In the genomic region with DNA sequence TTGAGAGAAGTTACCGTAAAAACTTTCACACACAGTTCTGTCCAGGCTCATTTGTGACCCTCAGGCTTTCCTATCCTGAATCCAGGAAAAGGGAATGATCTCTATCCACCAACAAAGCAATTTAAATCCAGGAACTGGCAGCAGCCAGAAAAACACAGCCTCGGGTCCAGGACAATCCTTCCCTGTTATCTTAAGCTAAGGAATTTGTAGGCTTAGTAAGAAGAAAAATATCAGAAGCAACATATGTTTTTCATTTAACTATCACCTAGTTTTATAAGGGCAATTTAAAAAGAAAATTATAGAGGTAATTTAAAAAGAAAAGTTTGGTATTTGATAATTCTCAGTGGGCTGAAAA, we compare ENCODE assay signal across 13 cellular contexts. TPM values are rescaled to one million over a fixed set of nuclear protein-coding genes. Genes with fewer than 3 reads are reported as not detected.
DNase-seq lines count a peak whose midpoint lies in the region; ATAC-seq and TF ChIP-seq lines count a peak whose summit lies in the region.
"Had no signal": no experiment of that assay in that cellular context is flagged by ENCODE, and none has a peak within 500 bp of the region (broad histone marks: within the 10 kb centered on the region; RNA-seq: fewer than 3 reads in every experiment).

No MANE protein-coding gene starts in this region.

- DNase-seq in AG10803 (ENCODE audit: low read depth) = peak; percentile 51
- no peak for DNase-seq in activated B cell treated with CpG ODN at 0.5 μM for 24 hours
- DNase-seq in fibroblast of mammary gland (ENCODE audit: low read depth) = peak; percentile 48
- no peak for DNase-seq in naive thymus-derived CD4-positive, alpha-beta T cell
- no peak for DNase-seq in foreskin keratinocyte
- DNase-seq in effector CD4-positive, alpha-beta T cell = no peak
- no peak for DNase-seq in NCI-H1092 treated with DMSO at 0.1 percent for 48 hours (lab: John Stamatoyannopoulos, UW)
- DNase-seq in upper lobe of right lung = no peak
- DNase-seq: activated CD4-positive, alpha-beta T cell treated with anti-CD3 and anti-CD28 coated beads, Interleukin-2, amount 10 ng/mL, durations not matched to agents 24 days and 14 days; foreskin melanocyte; NCI-H2081 treated with DMSO at 0.1 percent for 48 hours; stimulated activated CD4-positive, alpha-beta T cell treated with anti-CD3 and anti-CD28 coated beads, Interleukin-2, amount 100 ng/mL, for 24 hours had no signal

- CTCF ChIA-PET in activated B cell treated with CpG ODN at 0.5 μM for 24 hours (lab: Charles Lee) = interaction anchor here (0.6 to 1.5 kb wide), 3 partner anchors 66 to 141 kb away, joined by 3 read pairs; no protein-coding TSS in a partner anchor
- CTCF ChIA-PET in naive thymus-derived CD4-positive, alpha-beta T cell (lab: Charles Lee) = no interaction called here

- POLR2A ChIA-PET in activated B cell treated with CpG ODN at 0.5 μM for 24 hours (lab: Charles Lee) = interaction anchor here (0.6 to 4.2 kb wide), 2 partner anchors 70 to 186 kb away, joined by 4 to 48 read pairs; no protein-coding TSS in a partner anchor
- POLR2A ChIA-PET in naive thymus-derived CD4-positive, alpha-beta T cell (lab: Charles Lee) = no interaction called here

- no peaks in the 10 kb centered on the region for H3K9me3 Mint-ChIP-seq in activated B cell treated with CpG ODN at 0.5 μM for 24 hours
- H3K9me3 Mint-ChIP-seq in naive thymus-derived CD4-positive, alpha-beta T cell = peaks cover 0 to 4% (median 0%) of the 10 kb centered on the region in 11 donors
- H3K9me3 Mint-ChIP-seq: activated CD4-positive, alpha-beta T cell treated with anti-CD3 and anti-CD28 coated beads, Interleukin-2, amount 10 ng/mL, durations not matched to agents 24 days and 14 days had no signal

- intact Hi-C loops in activated B cell treated with CpG ODN at 0.5 μM for 24 hours (cut with micrococcal nuclease) = loop anchor here (2.0 to 5.0 kb wide), 3 partner anchors 67 to 189 kb away; no protein-coding TSS in a partner anchor
- intact Hi-C loops in naive thymus-derived CD4-positive, alpha-beta T cell (cut with micrococcal nuclease) = loop anchor here in 1 of 2 donors (2.0 kb wide), 1 partner anchor 67 kb away; no protein-coding TSS in a partner anchor
- intact Hi-C loops in upper lobe of right lung (cut with DNase I) = no loop called here

- H3K27ac ChIP-seq in naive thymus-derived CD4-positive, alpha-beta T cell (ENCODE audit: low read depth, low read length) = no peak overlapping the region
- H3K27ac ChIP-seq in foreskin keratinocyte (no peak overlapping the region), upper lobe of right lung (no peak overlapping the region)

- no peak overlapping the region for H3K4me3 ChIP-seq in AG10803 (ENCODE audit: low read length)
- no peak overlapping the region for H3K4me3 ChIP-seq in fibroblast of mammary gland (ENCODE audit: control insufficient read depth, low read depth, low read length)
- H3K4me3 ChIP-seq in naive thymus-derived CD4-positive, alpha-beta T cell (ENCODE audit: low read length) = no peak overlapping the region
- no peak overlapping the region for H3K4me3 ChIP-seq in upper lobe of right lung

- peaks cover 31% of the 10 kb centered on the region for H3K4me1 Mint-ChIP-seq in activated B cell treated with CpG ODN at 0.5 μM for 24 hours
- H3K4me1 Mint-ChIP-seq in naive thymus-derived CD4-positive, alpha-beta T cell = peaks cover 9 to 47% (median 40%) of the 10 kb centered on the region in 7 donors

- H3K27me3 ChIP-seq in naive thymus-derived CD4-positive, alpha-beta T cell (ENCODE audit: control insufficient read depth in 2 of 2, insufficient read depth in 2 of 2, low read length in 2 of 2) = no peaks in the 10 kb centered on the region
- H3K27me3 ChIP-seq in foreskin keratinocyte = no peaks in the 10 kb centered on the region
- H3K27me3 ChIP-seq in upper lobe of right lung = no peaks in the 10 kb centered on the region

- no peak overlapping the region for H3K4me3 Mint-ChIP-seq in activated B cell treated with CpG ODN at 0.5 μM for 24 hours
- no peak overlapping the region for H3K4me3 Mint-ChIP-seq in naive thymus-derived CD4-positive, alpha-beta T cell
- H3K4me3 Mint-ChIP-seq: activated CD4-positive, alpha-beta T cell treated with anti-CD3 and anti-CD28 coated beads, Interleukin-2, amount 10 ng/mL, durations not matched to agents 24 days and 14 days had no signal

- H3K27ac Mint-ChIP-seq in activated B cell treated with CpG ODN at 0.5 μM for 24 hours = peak overlapping the region; percentile 76
- H3K27ac Mint-ChIP-seq in naive thymus-derived CD4-positive, alpha-beta T cell = peak overlapping the region in 5 of 9 donors; percentile 44 to 86 (median 70)
- H3K27ac Mint-ChIP-seq: activated CD4-positive, alpha-beta T cell treated with anti-CD3 and anti-CD28 coated beads, Interleukin-2, amount 10 ng/mL, durations not matched to agents 24 days and 14 days had no signal

- no peaks in the 10 kb centered on the region for H3K27me3 Mint-ChIP-seq in activated B cell treated with CpG ODN at 0.5 μM for 24 hours
- H3K27me3 Mint-ChIP-seq in naive thymus-derived CD4-positive, alpha-beta T cell = no peaks in the 10 kb centered on the region
- H3K27me3 Mint-ChIP-seq: activated CD4-positive, alpha-beta T cell treated with anti-CD3 and anti-CD28 coated beads, Interleukin-2, amount 10 ng/mL, durations not matched to agents 24 days and 14 days had no signal

- H3K36me3 Mint-ChIP-seq in activated B cell treated with CpG ODN at 0.5 μM for 24 hours (ENCODE audit: low read depth) = peaks cover 19% of the 10 kb centered on the region
- H3K36me3 Mint-ChIP-seq in naive thymus-derived CD4-positive, alpha-beta T cell = peaks cover 6 to 29% (median 20%) of the 10 kb centered on the region in 5 donors

- peaks cover 0 to 7% of the 10 kb centered on the region in 2 donors for H3K4me1 ChIP-seq in naive thymus-derived CD4-positive, alpha-beta T cell (ENCODE audit: control insufficient read depth in 2 of 2, insufficient read depth in 2 of 2, low read length in 2 of 2)
- H3K4me1 ChIP-seq in foreskin keratinocyte (peaks cover 15% of the 10 kb centered on the region), upper lobe of right lung (peaks cover 26% of the 10 kb centered on the region)

- peaks cover 0 to 23% (median 0%) of the 10 kb centered on the region in 3 experiments for H3K36me3 ChIP-seq in naive thymus-derived CD4-positive, alpha-beta T cell (ENCODE audit: control insufficient read depth in 2 of 3, insufficient read depth in 3 of 3, low read length in 3 of 3)
- peaks cover 21% of the 10 kb centered on the region for H3K36me3 ChIP-seq in upper lobe of right lung

- TF ChIP-seq CTCF in AG10803 (conservative IDR thresholded peaks at IDR 0.05; ENCODE audit: low read length) (no peak), activated B cell treated with CpG ODN at 0.5 μM for 24 hours (IDR thresholded peaks at IDR 0.05) (no peak), fibroblast of mammary gland (conservative IDR thresholded peaks at IDR 0.05; ENCODE audit: control insufficient read depth, insufficient read depth, low read depth, low read length) (no peak), foreskin keratinocyte (conservative IDR thresholded peaks at IDR 0.05) (no peak), upper lobe of right lung (IDR thresholded peaks at IDR 0.05) (no peak)

- ATAC-seq in activated B cell treated with CpG ODN at 0.5 μM for 24 hours (ENCODE audit: low read depth) (no peak), foreskin keratinocyte (no peak), upper lobe of right lung (no peak)
- no peak for ATAC-seq in naive thymus-derived CD4-positive, alpha-beta T cell
- ATAC-seq: activated naive CD4-positive, alpha-beta T cell treated with anti-CD3 and anti-CD28 coated beads, Interleukin-2, amount 50 U/mL, for 72 hours had no signal

- H3K9me3 ChIP-seq in naive thymus-derived CD4-positive, alpha-beta T cell (ENCODE audit: control insufficient read depth in 2 of 3, low read length in 3 of 3) = no peaks in the 10 kb centered on the region
- no peaks in the 10 kb centered on the region for H3K9me3 ChIP-seq in upper lobe of right lung

RNA-seq across cellular contexts. Expression of gene TEX2, which starts 47.1 kb away (rescaled TPM):
- total RNA-seq in activated B cell treated with CpG ODN at 0.5 μM for 24 hours (8.1 TPM in 2 replicates), foreskin keratinocyte (52.3 and 54.7 TPM in 2 replicates), upper lobe of right lung (50.6 TPM)
- 10 to 100 TPM; 14.1 to 24.2 (median 14.4) TPM for total RNA-seq in naive thymus-derived CD4-positive, alpha-beta T cell
- 10 to 100 TPM in 1 of 2 donors, 1 to 10 TPM in 1; 7.9 to 14.8 TPM for polyA plus RNA-seq in naive thymus-derived CD4-positive, alpha-beta T cell
- 14.6 and 17.8 TPM in 2 replicates for polyA plus RNA-seq in foreskin keratinocyte

Comparison
In these comparisons a context has a peak if more than half of its experiments do, and no peak if none do; other contexts are left out.
1. DNase-seq: peak in AG10803 (single experiment) and fibroblast of mammary gland (single experiment); none in activated B cell treated with CpG ODN at 0.5 μM for 24 hours (single experiment), naive thymus-derived CD4-positive, alpha-beta T cell (0 of 9), foreskin keratinocyte (0 of 2), effector CD4-positive, alpha-beta T cell (single experiment), NCI-H1092 treated with DMSO at 0.1 percent for 48 hours (single experiment) and upper lobe of right lung (single experiment).